In genomic region chr1:89462250-89462649, GRCh38 we compare ENCODE assay signal across 25 cellular contexts.
"Had no signal": no experiment of that assay in that cellular context is flagged by ENCODE, and none has a peak within 500 bp of the region (broad histone marks: within the 10 kb centered on the region; RNA-seq: fewer than 3 reads in every experiment).

No MANE protein-coding gene starts in this region.

- H3K36me3 ChIP-seq: colonic mucosa, esophagus squamous epithelium, gastrocnemius medialis, heart left ventricle, left lung, lower lobe of right lung had no signal

- H3K4me3 ChIP-seq: colonic mucosa, esophagus squamous epithelium, gastrocnemius medialis, heart left ventricle, hepatocyte, left lung, lower lobe of right lung had no signal

- ATAC-seq: effector memory CD8-positive, alpha-beta T cell; gastrocnemius medialis; heart left ventricle; left cardiac atrium; left lung; left ventricle myocardium superior; lower lobe of right lung; naive thymus-derived CD4-positive, alpha-beta T cell had no signal

- DNase-seq: colonic mucosa; cortex of kidney; effector CD8-positive, alpha-beta T cell; effector memory CD8-positive, alpha-beta T cell; endodermal cell; erythroblast; esophagus squamous epithelium; foreskin fibroblast; foreskin melanocyte; gastrocnemius medialis; heart left ventricle; hypothalamus; immature natural killer cell; islet precursor cell; kidney; kidney glomerular epithelial cell; left cardiac atrium; left lung; left ventricle myocardium superior; lower lobe of right lung; mesenchymal stem cell; midbrain; naive thymus-derived CD4-positive, alpha-beta T cell had no signal

- H3K4me1 ChIP-seq: colonic mucosa, gastrocnemius medialis, lower lobe of right lung had no signal

- H2AFZ ChIP-seq: hepatocyte had no signal

- H3K79me2 ChIP-seq: hepatocyte had no signal

- H3K27me3 ChIP-seq: colonic mucosa, gastrocnemius medialis, hepatocyte, left lung had no signal

- H3K9me3 ChIP-seq: colonic mucosa, esophagus squamous epithelium, gastrocnemius medialis, heart left ventricle, left lung, lower lobe of right lung had no signal

- H3K4me2 ChIP-seq: hepatocyte had no signal

- H3K27ac ChIP-seq: colonic mucosa, epithelial cell of prostate, esophagus squamous epithelium, gastrocnemius medialis, heart left ventricle, hepatocyte, left lung, lower lobe of right lung had no signal
